ENCODE assay signal across 29 cellular contexts in the genomic region with DNA sequence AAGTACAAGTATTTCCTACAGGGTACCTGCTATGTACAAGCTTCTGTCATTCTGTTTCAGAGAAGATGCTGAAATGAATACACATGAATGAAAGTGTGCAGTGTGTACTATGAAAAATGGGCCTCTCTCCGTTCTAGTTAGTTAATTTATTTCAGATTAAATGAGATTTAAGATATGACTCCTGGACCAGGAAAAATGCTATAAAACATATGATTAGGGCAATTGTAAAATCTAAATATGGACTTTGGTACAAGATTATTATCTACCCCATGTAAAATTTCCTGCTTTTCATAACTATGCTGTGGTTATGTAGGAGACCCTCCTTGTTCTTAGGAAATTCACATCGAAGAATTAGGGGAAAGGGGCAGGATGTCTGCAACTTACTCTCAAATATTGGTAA. TPM values are rescaled to one million over a fixed set of nuclear protein-coding genes. Genes with fewer than 3 reads are reported as not detected.
DNase-seq lines count a peak whose midpoint lies in the region; ATAC-seq, FAIRE-seq and TF ChIP-seq lines count a peak whose summit lies in the region.
"Had no signal": no experiment of that assay in that cellular context is flagged by ENCODE, and none has a peak within 500 bp of the region (broad histone marks: within the 10 kb centered on the region; RNA-seq: fewer than 3 reads in every experiment).

No MANE protein-coding gene starts in this region.

- H3K4me1 Mint-ChIP-seq in type B pancreatic cell (ENCODE audit: unreplicated experiment), result no peaks in the 10 kb centered on the region
- H3K4me1 Mint-ChIP-seq: CD14-positive monocyte had no signal

- in situ Hi-C loops in transverse colon (cut with MboI; ENCODE audit: low pct_ligation_motif_present in 1 of 4, low pct_unique_long_range_greater_than_20kb in 1 of 4, low sequenced_read_pairs in 3 of 4), result no loop called here
- in situ Hi-C loops in brain microvascular endothelial cell (cut with HindIII; ENCODE audit: low pct_ligation_motif_present, low sequenced_read_pairs), result no loop called here

- H3K9me3 Mint-ChIP-seq in type B pancreatic cell, result no peaks in the 10 kb centered on the region
- H3K9me3 Mint-ChIP-seq: CD14-positive monocyte; CD4-positive, CD25-positive, alpha-beta regulatory T cell; CD8-positive, alpha-beta memory T cell had no signal

- TF ChIP-seq POLR2A in GM12892 (IDR thresholded peaks at IDR 0.05; ENCODE audit: low read depth, low read length), result no peak
- TF ChIP-seq POLR2A in transverse colon (IDR thresholded peaks at IDR 0.05), result no peak

- TF ChIP-seq EP300 in transverse colon (IDR thresholded peaks at IDR 0.05; ENCODE audit: low read depth), result no peak

- intact Hi-C loops in colonic mucosa (cut with DNase I) (no loop called here), mucosa of descending colon (cut with DNase I, micrococcal nuclease) (no loop called here), transverse colon (cut with DNase I; ENCODE audit: low total_unique reads) (no loop called here)

- H2BK15ac ChIP-seq in mesendoderm (replicated peaks; ENCODE audit: low read depth), result no peak overlapping the region

- no peak overlapping the region for H2AK5ac ChIP-seq in mesendoderm (ENCODE audit: low read length)

- peaks cover 4% of the 10 kb centered on the region for H3K79me1 ChIP-seq in mesendoderm (ENCODE audit: low read length)

- H3K36me3 ChIP-seq in colonic mucosa, result no peaks in the 10 kb centered on the region
- no peaks in the 10 kb centered on the region for H3K36me3 ChIP-seq in mucosa of descending colon (ENCODE audit: low read depth)
- no peaks in the 10 kb centered on the region for H3K36me3 ChIP-seq in transverse colon
- no peaks in the 10 kb centered on the region for H3K36me3 ChIP-seq in brain microvascular endothelial cell (replicated peaks)
- no peaks in the 10 kb centered on the region for H3K36me3 ChIP-seq in mesendoderm (ENCODE audit: control insufficient read depth, insufficient read depth, low read length)
- H3K36me3 ChIP-seq: BE2C, BLaER1 had no signal

- no peak overlapping the region for H2BK5ac ChIP-seq in mesendoderm (ENCODE audit: low read length)

- no peaks in the 10 kb centered on the region for H3K27me3 Mint-ChIP-seq in type B pancreatic cell
- H3K27me3 Mint-ChIP-seq: CD4-positive, CD25-positive, alpha-beta regulatory T cell had no signal

- peak overlapping the region; percentile 73 for H3K27ac ChIP-seq in colonic mucosa
- H3K27ac ChIP-seq in transverse colon, result peak overlapping the region; percentile 57 to 78 (median 72)
- no peak overlapping the region for H3K27ac ChIP-seq in brain microvascular endothelial cell
- no peak overlapping the region for H3K27ac ChIP-seq in mesendoderm (ENCODE audit: low read depth, low read length)
- H3K27ac ChIP-seq: BLaER1 had no signal

- H3K4me1 ChIP-seq in colonic mucosa (no peaks in the 10 kb centered on the region), mucosa of descending colon (ENCODE audit: low read depth) (peaks cover 26% of the 10 kb centered on the region), transverse colon (peaks cover 0 to 36% (median 17%) of the 10 kb centered on the region in 4 donors), mesendoderm (ENCODE audit: control insufficient read depth, low read depth, low read length) (no peaks in the 10 kb centered on the region)
- H3K4me1 ChIP-seq: BE2C, BLaER1 had no signal

- no peak overlapping the region for H3K27ac Mint-ChIP-seq in type B pancreatic cell
- H3K27ac Mint-ChIP-seq: CD14-positive monocyte; CD4-positive, alpha-beta memory T cell; CD4-positive, CD25-positive, alpha-beta regulatory T cell; CD8-positive, alpha-beta memory T cell had no signal

- peak; percentile 83 for ATAC-seq in mucosa of descending colon
- ATAC-seq in HG03354 (IDR thresholded peaks at IDR 0.05; ENCODE audit: poor library complexity, severe bottlenecking, unreplicated experiment), result no peak
- ATAC-seq: GM12878 had no signal

- DNase-seq in GM12892 (ENCODE audit: insufficient read length), result no peak
- no peak for DNase-seq in colonic mucosa
- no peak for DNase-seq in mucosa of descending colon
- no peak for DNase-seq in transverse colon
- DNase-seq in brain microvascular endothelial cell, result no peak
- DNase-seq in type B pancreatic cell (ENCODE audit: extremely low spot score, unreplicated experiment), result no peak
- DNase-seq in mesendoderm, result no peak
- DNase-seq: 8988T; ACHN; BE2C; C1 segment of cervical spinal cord; CD4-positive, alpha-beta memory T cell; CD4-positive, CD25-positive, alpha-beta regulatory T cell; CD8-positive, alpha-beta memory T cell; COR-L47; DMS 273 treated with DMSO at 0.1 percent for 48 hours; DMS153; DMS53; DMS79; DND-41; EL; GDM1 had no signal

- H3K4ac ChIP-seq in mesendoderm (ENCODE audit: low read depth, low read length), result no peak overlapping the region

- H3K9me3 ChIP-seq in colonic mucosa (no peaks in the 10 kb centered on the region), mucosa of descending colon (no peaks in the 10 kb centered on the region), transverse colon (no peaks in the 10 kb centered on the region)
- H3K9me3 ChIP-seq: BE2C, BLaER1 had no signal

- no peaks in the 10 kb centered on the region for H3K27me3 ChIP-seq in colonic mucosa
- H3K27me3 ChIP-seq in transverse colon, result no peaks in the 10 kb centered on the region
- H3K27me3 ChIP-seq in brain microvascular endothelial cell (replicated peaks), result no peaks in the 10 kb centered on the region
- H3K27me3 ChIP-seq in mesendoderm (ENCODE audit: insufficient read depth, low read length, poor library complexity), result no peaks in the 10 kb centered on the region
- H3K27me3 ChIP-seq: BE2C, BLaER1 had no signal

- no peak overlapping the region for H4K8ac ChIP-seq in mesendoderm (ENCODE audit: low read depth, low read length)

- H3K4me3 ChIP-seq in colonic mucosa (no peak overlapping the region), mucosa of descending colon (no peak overlapping the region), transverse colon (no peak overlapping the region), brain microvascular endothelial cell (ENCODE audit: low read depth, low read length) (no peak overlapping the region), mesendoderm (ENCODE audit: low read length) (no peak overlapping the region)
- H3K4me3 ChIP-seq: BLaER1, GM12878 had no signal

- FAIRE-seq in GM12892 (lab: Jason Lieb, UNC), result peak; percentile 53
- FAIRE-seq: A204.1, GM12878, GM18507, GM19239 had no signal

- H3K4me2 ChIP-seq in mesendoderm (ENCODE audit: low read length), result no peak overlapping the region
- H3K4me2 ChIP-seq: BLaER1 had no signal

- no peaks in the 10 kb centered on the region for H3K36me3 Mint-ChIP-seq in type B pancreatic cell
- H3K36me3 Mint-ChIP-seq: CD14-positive monocyte; CD4-positive, alpha-beta memory T cell; CD4-positive, CD25-positive, alpha-beta regulatory T cell; CD8-positive, alpha-beta memory T cell had no signal

- peak overlapping the region in 1 of 2 donors; percentile 61 for H3K9ac ChIP-seq in colonic mucosa (ENCODE audit: low read depth in 2 of 2, low read length in 2 of 2)
- no peak overlapping the region for H3K9ac ChIP-seq in mesendoderm (ENCODE audit: low read length)
- H3K9ac ChIP-seq: BLaER1 had no signal

- H3K56ac ChIP-seq in mesendoderm (ENCODE audit: low read length), result no peak overlapping the region

- TF ChIP-seq CTCF in colonic mucosa (IDR thresholded peaks at IDR 0.05) (no peak), mucosa of descending colon (IDR thresholded peaks at IDR 0.05) (no peak), transverse colon (IDR thresholded peaks at IDR 0.05) (no peak), brain microvascular endothelial cell (IDR thresholded peaks at IDR 0.05; ENCODE audit: low read depth, low read length, missing control alignments) (no peak), type B pancreatic cell (conservative IDR thresholded peaks at IDR 0.05) (no peak)

- H3K18ac ChIP-seq in mesendoderm (ENCODE audit: low read length), result no peak overlapping the region

- no peak overlapping the region for H4K5ac ChIP-seq in mesendoderm (ENCODE audit: low read length)

- H3K23ac ChIP-seq in mesendoderm (ENCODE audit: low read length), result no peak overlapping the region

- no peak overlapping the region for H3K4me3 Mint-ChIP-seq in type B pancreatic cell
- H3K4me3 Mint-ChIP-seq: CD14-positive monocyte; CD4-positive, alpha-beta memory T cell; CD4-positive, CD25-positive, alpha-beta regulatory T cell; CD8-positive, alpha-beta memory T cell had no signal

- H2BK120ac ChIP-seq in mesendoderm (ENCODE audit: low read depth, low read length), result no peak overlapping the region

- peaks cover 4% of the 10 kb centered on the region for H3K79me2 ChIP-seq in mesendoderm (ENCODE audit: control insufficient read depth, insufficient read depth, low read length)

- WGBS in transverse colon (ENCODE audit: low coverage in 1 of 2), 2 donors, result 37 to 38% methylated on average over 2 of the region's 2 CpGs
- no CpG with 5 or more reads among the region's 2 CpGs for WGBS in mesendoderm (ENCODE audit: extremely low coverage, insufficient coverage, low lambda C conversion rate)

RNA-seq across cellular contexts. Expression of a gene that starts 28.9 kb away (rescaled TPM):
- 11.5 TPM for polyA plus RNA-seq in GM12892 (2012; ENCODE audit: missing spikeins)
- 100 to 1,000 TPM; 238 to 382 TPM for total RNA-seq in colonic mucosa
- 100 to 1,000 TPM; 166 to 495 (median 256) TPM for total RNA-seq in mucosa of descending colon
- 100 to 1,000 TPM; 247 to 569 (median 444) TPM for total RNA-seq in transverse colon
- 24.9 and 46.7 TPM in 2 replicates for total RNA-seq in type B pancreatic cell (ENCODE audit: low replicate concordance)
- 15.4 TPM for polyA plus RNA-seq in mesendoderm (2013, experiment 1 of 2)
- polyA plus RNA-seq in mesendoderm (2013, experiment 2 of 2), result 15.7 TPM

Comparison
In these comparisons a context has a peak if more than half of its experiments do, and no peak if none do; other contexts are left out.
1. H3K27ac ChIP-seq: peak in colonic mucosa (single experiment) and transverse colon (4 of 4); none in brain microvascular endothelial cell (single experiment) and mesendoderm (single experiment).